ENCODE assay signal across 8 cellular contexts in the genomic region with DNA sequence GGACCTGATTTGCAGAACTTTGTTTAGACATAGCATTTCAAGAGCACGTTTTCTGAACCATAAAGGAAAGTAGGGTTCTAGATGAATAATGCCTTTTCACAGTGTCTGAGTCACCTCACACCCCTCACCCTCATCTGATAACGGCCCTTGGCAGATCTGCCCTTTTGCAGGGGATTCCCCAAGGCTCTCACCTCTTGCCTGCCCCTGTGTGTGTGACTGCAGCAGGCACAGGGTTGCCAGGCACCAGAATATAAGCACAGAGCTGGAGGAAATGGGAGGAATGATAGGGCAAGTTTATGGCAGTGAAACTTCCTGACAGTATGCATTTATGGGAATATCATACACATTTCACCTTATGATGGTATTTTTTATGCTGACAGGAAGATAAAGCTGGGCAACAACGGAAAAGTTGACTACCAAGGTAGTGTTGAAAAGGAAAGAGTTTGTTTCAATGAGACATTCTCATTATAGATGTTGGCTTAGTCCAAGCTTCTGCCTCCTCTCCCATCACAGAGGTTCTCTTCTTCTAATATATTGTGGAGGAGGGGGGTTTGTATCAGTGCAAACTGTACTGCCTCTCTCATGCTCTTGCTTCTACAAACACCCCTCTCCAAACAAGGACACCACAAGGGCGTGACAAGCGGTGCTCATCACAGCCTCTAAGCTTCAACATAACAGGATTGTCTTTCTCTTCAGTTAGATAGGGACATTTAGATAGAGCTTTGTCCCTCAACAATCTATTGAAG.
DNase-seq lines count a peak whose midpoint lies in the region; ATAC-seq, FAIRE-seq and TF ChIP-seq lines count a peak whose summit lies in the region.

No MANE protein-coding gene starts in this region.

- H3K36me3 ChIP-seq in kidney (ENCODE audit: control insufficient read depth in 1 of 2, insufficient read depth in 2 of 2, low read length in 2 of 2) = no peaks in the 10 kb centered on the region

- CTCF ChIA-PET in T-cell (lab: Charles Lee) = interaction anchor here (0.8 to 1.7 kb wide), 9 partner anchors 13 to 458 kb away, joined by 3 to 8 read pairs (median 4); no protein-coding TSS in a partner anchor

- peak overlapping the region; percentile 4 to 29 (median 7) for H3K4me3 Mint-ChIP-seq in T-cell
- H3K4me3 Mint-ChIP-seq in activated naive CD8-positive, alpha-beta T cell treated with anti-CD3 and anti-CD28 coated beads, Interleukin-2, amount 10 ng/mL, durations not matched to agents 7 days and 5 days = peak overlapping the region; percentile 57
- no peak overlapping the region for H3K4me3 Mint-ChIP-seq in osteocyte (ENCODE audit: unreplicated experiment)

- H3K4me1 Mint-ChIP-seq in T-cell (peaks cover 69 to 75% (median 69%) of the 10 kb centered on the region in 3 donors), osteocyte (ENCODE audit: unreplicated experiment) (no peaks in the 10 kb centered on the region)
- H3K4me1 Mint-ChIP-seq in activated naive CD8-positive, alpha-beta T cell treated with anti-CD3 and anti-CD28 coated beads, Interleukin-2, amount 10 ng/mL, durations not matched to agents 7 days and 5 days = peaks cover 52% of the 10 kb centered on the region

- intact Hi-C loops in kidney (cut with DNase I) = loop anchor here (10.0 kb wide), 1 partner anchor 423 kb away; no protein-coding TSS in a partner anchor

- TF ChIP-seq CTCF in kidney (IDR thresholded peaks at IDR 0.05; ENCODE audit: borderline replicate concordance, extremely low read depth, insufficient read depth) (no peak), osteocyte (IDR thresholded peaks at IDR 0.05) (no peak)

- H3K27ac ChIP-seq in kidney (ENCODE audit: low read depth in 2 of 2, low read length in 2 of 2) = no peak overlapping the region

- DNase-seq in T-cell = peak; percentile 34 to 84 (median 71)
- no peak for DNase-seq in activated naive CD8-positive, alpha-beta T cell treated with anti-CD3 and anti-CD28 coated beads, Interleukin-2, amount 10 ng/mL, durations not matched to agents 7 days and 5 days
- DNase-seq in stimulated activated CD4-positive, alpha-beta T cell treated with anti-CD3 and anti-CD28 coated beads, Interleukin-1b, Interleukin-23, amount 100 ng/mL, for 24 hours (ENCODE audit: low read depth in 4 of 4, low spot score in 1 of 4) = peak; percentile 42 to 84 (median 61)
- no peak for DNase-seq in kidney
- no peak for DNase-seq in osteocyte (ENCODE audit: extremely low spot score, unreplicated experiment)
- no peak for DNase-seq in germinal center (ENCODE audit: low spot score)

- H3K27me3 Mint-ChIP-seq in T-cell (no peaks in the 10 kb centered on the region), osteocyte (ENCODE audit: unreplicated experiment) (peaks cover 57% of the 10 kb centered on the region)
- H3K27me3 Mint-ChIP-seq in activated naive CD8-positive, alpha-beta T cell treated with anti-CD3 and anti-CD28 coated beads, Interleukin-2, amount 10 ng/mL, durations not matched to agents 7 days and 5 days = no peaks in the 10 kb centered on the region

- no peaks in the 10 kb centered on the region for H3K9me3 ChIP-seq in kidney (ENCODE audit: control insufficient read depth in 1 of 2, low read length in 2 of 2)

- H3K4me1 ChIP-seq in kidney (ENCODE audit: control insufficient read depth in 1 of 2, insufficient read depth in 1 of 2, low read depth in 1 of 2, low read length in 2 of 2) = no peaks in the 10 kb centered on the region

- H3K9me3 Mint-ChIP-seq in T-cell (no peaks in the 10 kb centered on the region), osteocyte (ENCODE audit: unreplicated experiment) (no peaks in the 10 kb centered on the region)
- no peaks in the 10 kb centered on the region for H3K9me3 Mint-ChIP-seq in activated naive CD8-positive, alpha-beta T cell treated with anti-CD3 and anti-CD28 coated beads, Interleukin-2, amount 10 ng/mL, durations not matched to agents 7 days and 5 days

- POLR2A ChIA-PET in T-cell (lab: Charles Lee) = interaction anchor here (0.5 to 2.5 kb wide), 8 partner anchors 10 to 441 kb away, joined by 3 to 8 read pairs (median 3); no protein-coding TSS in a partner anchor
- POLR2A ChIA-PET in activated naive CD8-positive, alpha-beta T cell treated with anti-CD3 and anti-CD28 coated beads, Interleukin-2, amount 10 ng/mL, durations not matched to agents 7 days and 5 days (lab: Charles Lee) = interaction anchor here (0.7 to 2.1 kb wide), 5 partner anchors 9 to 61 kb away, joined by 3 to 10 read pairs (median 3); no protein-coding TSS in a partner anchor

- H3K27ac Mint-ChIP-seq in T-cell (peak overlapping the region; percentile 77 to 83), osteocyte (ENCODE audit: unreplicated experiment) (no peak overlapping the region)
- peak overlapping the region; percentile 77 for H3K27ac Mint-ChIP-seq in activated naive CD8-positive, alpha-beta T cell treated with anti-CD3 and anti-CD28 coated beads, Interleukin-2, amount 10 ng/mL, durations not matched to agents 7 days and 5 days

- no peak for FAIRE-seq in kidney (lab: Jason Lieb, UNC)

- H3K4me3 ChIP-seq in kidney (ENCODE audit: low read length in 2 of 2) = no peak overlapping the region

- no peaks in the 10 kb centered on the region for H3K36me3 Mint-ChIP-seq in T-cell
- no peaks in the 10 kb centered on the region for H3K36me3 Mint-ChIP-seq in activated naive CD8-positive, alpha-beta T cell treated with anti-CD3 and anti-CD28 coated beads, Interleukin-2, amount 10 ng/mL, durations not matched to agents 7 days and 5 days
- peaks cover 2% of the 10 kb centered on the region for H3K36me3 Mint-ChIP-seq in osteocyte (ENCODE audit: unreplicated experiment)

- peak; percentile 62 for ATAC-seq in GM21367 (IDR thresholded peaks at IDR 0.05; ENCODE audit: unreplicated experiment)
- ATAC-seq in T-cell (replicated peaks in 1 of 4) = peak; percentile 81 to 92 (median 82)
- peak; percentile 65 for ATAC-seq in activated naive CD8-positive, alpha-beta T cell treated with anti-CD3 and anti-CD28 coated beads, Interleukin-2, amount 10 ng/mL, durations not matched to agents 7 days and 5 days (ENCODE audit: low read depth)
- ATAC-seq in HG03565 (IDR thresholded peaks at IDR 0.05; ENCODE audit: unreplicated experiment) = no peak

- H3K9ac ChIP-seq in kidney (ENCODE audit: low read length in 2 of 2) = no peak overlapping the region

Comparison
In these comparisons a context has a peak if more than half of its experiments do, and no peak if none do; other contexts are left out.
1. DNase-seq: peak in T-cell (34 of 34) and stimulated activated CD4-positive, alpha-beta T cell treated with anti-CD3 and anti-CD28 coated beads, Interleukin-1b, Interleukin-23, amount 100 ng/mL, for 24 hours (4 of 4); none in activated naive CD8-positive, alpha-beta T cell treated with anti-CD3 and anti-CD28 coated beads, Interleukin-2, amount 10 ng/mL, durations not matched to agents 7 days and 5 days (single experiment), kidney (single experiment), osteocyte (single experiment) and germinal center (single experiment).